Comparison of ENCODE assay signal across 9 cellular contexts in genomic region chr2:71277159-71277498, GRCh38. TPM values are rescaled to one million over a fixed set of nuclear protein-coding genes. Genes with fewer than 3 reads are reported as not detected.
DNase-seq lines count a peak whose midpoint lies in the region; ATAC-seq and TF ChIP-seq lines count a peak whose summit lies in the region.
"Had no signal": no experiment of that assay in that cellular context is flagged by ENCODE, and none has a peak within 500 bp of the region (broad histone marks: within the 10 kb centered on the region; RNA-seq: fewer than 3 reads in every experiment).

No MANE protein-coding gene starts in this region.

- peaks cover 0 to 21% of the 10 kb centered on the region in 2 donors for H3K4me1 ChIP-seq in right atrium auricular region

- no peaks in the 10 kb centered on the region for H3K36me3 ChIP-seq in right atrium auricular region

- no peaks in the 10 kb centered on the region for H3K9me3 ChIP-seq in right atrium auricular region

- peaks cover 8% of the 10 kb centered on the region for H3K9me3 Mint-ChIP-seq in activated CD4-positive, alpha-beta memory T cell treated with anti-CD3 and anti-CD28 coated beads for 36 hours

- ATAC-seq in GM18873 (IDR thresholded peaks at IDR 0.05; ENCODE audit: low FRiP score, unreplicated experiment): no peak

- H3K27me3 ChIP-seq in right atrium auricular region: no peaks in the 10 kb centered on the region

- peak overlapping the region; percentile 82 to 89 for H3K27ac ChIP-seq in right atrium auricular region

- POLR2A ChIA-PET in activated CD4-positive, alpha-beta memory T cell treated with anti-CD3 and anti-CD28 coated beads for 36 hours (lab: Charles Lee): interaction anchor here (0.6 kb wide), 1 partner anchor 511 kb away, joined by 3 read pairs; no protein-coding TSS in a partner anchor

- no peak overlapping the region for H3K27ac Mint-ChIP-seq in activated CD4-positive, alpha-beta memory T cell treated with anti-CD3 and anti-CD28 coated beads for 36 hours

- peak overlapping the region; percentile 71 for H3K4me3 ChIP-seq in GM12875 (ENCODE audit: low read depth, low read length)
- peak overlapping the region; percentile 56 to 64 for H3K4me3 ChIP-seq in right atrium auricular region
- peak overlapping the region; percentile 57 for H3K4me3 ChIP-seq in skeletal muscle cell (ENCODE audit: low read depth, low read length)

- intact Hi-C loops in activated CD4-positive, alpha-beta memory T cell treated with anti-CD3 and anti-CD28 coated beads for 36 hours (cut with micrococcal nuclease): no loop called here

- peaks cover 68% of the 10 kb centered on the region for H3K27me3 Mint-ChIP-seq in activated CD4-positive, alpha-beta memory T cell treated with anti-CD3 and anti-CD28 coated beads for 36 hours

- DNase-seq in activated CD4-positive, alpha-beta memory T cell treated with anti-CD3 and anti-CD28 coated beads for 36 hours: no peak
- no peak for DNase-seq in right atrium auricular region (ENCODE audit: low spot score)
- DNase-seq in skeletal muscle cell (ENCODE audit: low read depth): no peak
- no peak for DNase-seq in NK-92 treated with Interleukin-12 subunit alpha and Interleukin-12 subunit beta, amount 100 ng/mL, for 24 hours (lab: John Stamatoyannopoulos, UW)
- DNase-seq in stimulated activated CD8-positive, alpha-beta memory T cell treated with anti-CD3 and anti-CD28 coated beads, Interleukin-4, amount 100 ng/mL, for 48 hours: no peak
- DNase-seq in hypothalamus (lab: John Stamatoyannopoulos, UW): no peak
- DNase-seq: NCI-H226 had no signal

- TF ChIP-seq CTCF in GM12875 (IDR thresholded peaks at IDR 0.05; ENCODE audit: borderline replicate concordance, insufficient read depth, low read depth, low read length): no peak
- TF ChIP-seq CTCF in right atrium auricular region (IDR thresholded peaks at IDR 0.05): no peak

- CTCF ChIA-PET in activated CD4-positive, alpha-beta memory T cell treated with anti-CD3 and anti-CD28 coated beads for 36 hours (lab: Charles Lee): interaction anchor here (0.7 to 1.3 kb wide), 3 partner anchors 50 to 122 kb away, joined by 3 to 5 read pairs (median 3); partner anchors contain the start of gene PAIP2B

- H3K4me1 Mint-ChIP-seq in activated CD4-positive, alpha-beta memory T cell treated with anti-CD3 and anti-CD28 coated beads for 36 hours (ENCODE audit: low read depth): peaks cover 18% of the 10 kb centered on the region

- peak overlapping the region; percentile 72 for H3K4me3 Mint-ChIP-seq in activated CD4-positive, alpha-beta memory T cell treated with anti-CD3 and anti-CD28 coated beads for 36 hours

- H3K36me3 Mint-ChIP-seq in activated CD4-positive, alpha-beta memory T cell treated with anti-CD3 and anti-CD28 coated beads for 36 hours: peaks cover 3% of the 10 kb centered on the region

RNA-seq across cellular contexts. Expression of gene PAIP2B, which starts 50.2 kb away (rescaled TPM):
- total RNA-seq in activated CD4-positive, alpha-beta memory T cell treated with anti-CD3 and anti-CD28 coated beads for 36 hours: 1 to 10 TPM; 2.2 TPM
- 10 to 100 TPM; 18.1 to 21.3 TPM for total RNA-seq in right atrium auricular region

RNA-seq across cellular contexts. Expression of gene ZNF638, which starts 54.5 kb away (rescaled TPM):
- 10 to 100 TPM; 74.2 to 87.4 TPM for total RNA-seq in activated CD4-positive, alpha-beta memory T cell treated with anti-CD3 and anti-CD28 coated beads for 36 hours
- total RNA-seq in right atrium auricular region: 10 to 100 TPM; 73.9 to 77.9 TPM

Comparison
In these comparisons a context has a peak if more than half of its experiments do, and no peak if none do; other contexts are left out.
1. RNA of gene PAIP2B, which starts 50.2 kb away (total RNA-seq): 18.1 to 21.3 TPM in right atrium auricular region; 2.2 TPM in activated CD4-positive, alpha-beta memory T cell treated with anti-CD3 and anti-CD28 coated beads for 36 hours; every median in the first group is over 4 times any median in the second.
2. Peak in every context shown above with its lines, with median percentiles within 50 percentile points of each other: H3K4me3 ChIP-seq.